Comparison of ENCODE assay signal across 9 cellular contexts in the genomic region with DNA sequence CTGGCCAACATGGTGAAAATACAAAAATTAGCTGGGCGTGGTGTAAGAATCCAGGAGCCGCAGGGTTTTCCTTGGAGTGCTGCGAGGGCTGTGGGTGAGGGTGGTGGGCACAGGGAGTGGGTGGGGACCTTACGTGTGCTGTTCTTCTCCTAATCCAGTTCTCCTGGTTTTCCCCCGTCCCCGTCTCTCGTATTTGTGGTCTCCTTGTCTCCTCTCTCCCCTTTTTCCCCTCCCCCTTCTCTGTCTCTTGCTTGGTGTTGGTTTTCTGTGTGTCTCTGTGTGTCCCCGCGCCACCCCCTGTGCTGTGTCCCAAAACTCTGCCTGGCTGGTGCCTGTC. TPM values are rescaled to one million over a fixed set of nuclear protein-coding genes. Genes with fewer than 3 reads are reported as not detected.
DNase-seq lines count a peak whose midpoint lies in the region; ATAC-seq and TF ChIP-seq lines count a peak whose summit lies in the region.
"Had no signal": no experiment of that assay in that cellular context is flagged by ENCODE, and none has a peak within 500 bp of the region (broad histone marks: within the 10 kb centered on the region; RNA-seq: fewer than 3 reads in every experiment).

No MANE protein-coding gene starts in this region.

- H3K27me3 Mint-ChIP-seq in central memory CD8-positive, alpha-beta T cell, result no peaks in the 10 kb centered on the region

- peaks cover 27% of the 10 kb centered on the region for H3K36me3 Mint-ChIP-seq in central memory CD8-positive, alpha-beta T cell (ENCODE audit: insufficient read depth)

- peak overlapping the region; percentile 73 for H3K27ac Mint-ChIP-seq in central memory CD8-positive, alpha-beta T cell (ENCODE audit: low read depth)

- no peak for TF ChIP-seq POLR2A in heart left ventricle (IDR thresholded peaks at IDR 0.05)
- TF ChIP-seq POLR2A in uterus (IDR thresholded peaks at IDR 0.05), result no peak
- TF ChIP-seq POLR2A in adrenal gland (IDR thresholded peaks at IDR 0.05), result no peak

- no peaks in the 10 kb centered on the region for H3K27me3 ChIP-seq in heart left ventricle
- H3K27me3 ChIP-seq in muscle layer of duodenum (ENCODE audit: low read depth, low read length), result no peaks in the 10 kb centered on the region
- H3K27me3 ChIP-seq in uterus, result no peaks in the 10 kb centered on the region
- H3K27me3 ChIP-seq in adrenal gland, result no peaks in the 10 kb centered on the region
- H3K27me3 ChIP-seq: MG63 had no signal

- peak overlapping the region; percentile 93 to 100 (median 98) for H3K27ac ChIP-seq in heart left ventricle
- peak overlapping the region; percentile 81 for H3K27ac ChIP-seq in muscle layer of duodenum (ENCODE audit: low read length)
- H3K27ac ChIP-seq in uterus, result peak overlapping the region; percentile 97 to 99
- peak overlapping the region in 2 of 5 donors; percentile 94 to 95 for H3K27ac ChIP-seq in adrenal gland

- peaks cover 28% of the 10 kb centered on the region for H3K4me1 Mint-ChIP-seq in central memory CD8-positive, alpha-beta T cell

- H3K9me3 ChIP-seq in heart left ventricle (no peaks in the 10 kb centered on the region), muscle layer of duodenum (ENCODE audit: control insufficient read depth in 1 of 2, low read length in 2 of 2) (no peaks in the 10 kb centered on the region), uterus (no peaks in the 10 kb centered on the region), adrenal gland (replicated peaks in 1 of 3) (no peaks in the 10 kb centered on the region)
- H3K9me3 ChIP-seq: MG63 had no signal

- H3K36me3 ChIP-seq in heart left ventricle (peaks cover 0 to 42% (median 38%) of the 10 kb centered on the region in 9 donors), muscle layer of duodenum (ENCODE audit: control insufficient read depth in 1 of 2, insufficient read depth in 2 of 2, low read length in 2 of 2) (peaks cover 23 to 37% of the 10 kb centered on the region in 2 donors), uterus (no peaks in the 10 kb centered on the region), adrenal gland (replicated peaks in 1 of 2) (peaks cover 0 to 19% of the 10 kb centered on the region in 2 donors)

- H3K4me1 ChIP-seq in heart left ventricle (peaks cover 0 to 48% (median 42%) of the 10 kb centered on the region in 12 donors), muscle layer of duodenum (ENCODE audit: control insufficient read depth in 1 of 2, insufficient read depth in 2 of 2, low read length in 2 of 2) (peaks cover 16 to 37% of the 10 kb centered on the region in 2 donors), uterus (peaks cover 0 to 10% of the 10 kb centered on the region in 2 donors), adrenal gland (replicated peaks in 1 of 2) (peaks cover 0 to 24% of the 10 kb centered on the region in 2 donors)

- DNase-seq in heart left ventricle (no peak), Right ventricle myocardium inferior (ENCODE audit: missing footprints) (no peak), uterus (no peak), NCI-H2081 treated with DMSO at 0.1 percent for 48 hours (lab: John Stamatoyannopoulos, UW) (no peak), adrenal gland (no peak), left colon (no peak)
- DNase-seq in central memory CD8-positive, alpha-beta T cell (ENCODE audit: low spot score in 2 of 2), result no peak
- DNase-seq: MG63 had no signal

- ATAC-seq in heart left ventricle (no peak), Right ventricle myocardium inferior (no peak), left colon (no peak)
- ATAC-seq in central memory CD8-positive, alpha-beta T cell (replicated peaks; ENCODE audit: extremely low read depth, poor library complexity, severe bottlenecking), result no peak

- H3K4me3 Mint-ChIP-seq in central memory CD8-positive, alpha-beta T cell, result peak overlapping the region; percentile 95

- peak overlapping the region; percentile 30 to 99 (median 85) for H3K4me3 ChIP-seq in heart left ventricle
- H3K4me3 ChIP-seq in muscle layer of duodenum (ENCODE audit: low read depth in 1 of 2, low read length in 2 of 2), result peak overlapping the region; percentile 80 to 96
- H3K4me3 ChIP-seq in uterus, result peak overlapping the region; percentile 79 to 92
- H3K4me3 ChIP-seq in adrenal gland, result peak overlapping the region in 1 of 4 donors; percentile 85

- no peaks in the 10 kb centered on the region for H3K9me3 Mint-ChIP-seq in central memory CD8-positive, alpha-beta T cell

- WGBS in heart left ventricle, 4 donors, result 42 to 52% (median 47%) methylated on average over 9 of the region's 9 CpGs
- WGBS in adrenal gland, 4 donors, result 78 to 90% (median 83%) methylated on average over 9 of the region's 9 CpGs

- intact Hi-C loops in heart left ventricle (cut with DNase I), result loop anchor here in 2 of 10 donors (2.0 to 10.0 kb wide), 3 partner anchors 35 to 68 kb away; partner anchors contain the start of genes EHD2 (in 2 of the 2) and NOP53 (in 1 of the 2)
- intact Hi-C loops in Right ventricle myocardium inferior (cut with DNase I), result loop anchor here (5.0 kb wide), 1 partner anchor 33 kb away; the partner anchor contains the start of gene NOP53
- intact Hi-C loops in uterus (cut with DNase I; ENCODE audit: low total_unique reads), result loop anchor here (10.0 kb wide), 1 partner anchor 65 kb away; the partner anchor contains the start of gene EHD2
- intact Hi-C loops in adrenal gland (cut with DNase I), result no loop called here
- intact Hi-C loops in left colon (cut with DNase I, micrococcal nuclease), result no loop called here

- TF ChIP-seq CTCF in heart left ventricle (IDR thresholded peaks at IDR 0.05) (no peak), uterus (IDR thresholded peaks at IDR 0.05) (no peak), adrenal gland (IDR thresholded peaks at IDR 0.05) (no peak)

RNA-seq across cellular contexts. Expression of gene SELENOW, which starts 1.7 kb away (rescaled TPM):
- total RNA-seq in heart left ventricle (1,000 to 10,000 TPM in 5 of 9 donors, 100 to 1,000 TPM in 4; 790 to 2,748 (median 1,081) TPM), Right ventricle myocardium inferior (1,425 TPM), uterus (1,000 to 10,000 TPM in 1 of 4 donors, 100 to 1,000 TPM in 3; 173 to 1,323 (median 512) TPM), adrenal gland (100 to 1,000 TPM; 102 to 479 (median 147) TPM), left colon (100 to 1,000 TPM; 274 to 323 TPM)
- polyA plus RNA-seq in heart left ventricle (1,000 to 10,000 TPM in 1 of 2 donors, 100 to 1,000 TPM in 1; 647 to 2,041 TPM), adrenal gland (100 to 1,000 TPM; 106 to 325 (median 260) TPM)

RNA-seq across cellular contexts. Expression of gene TPRX1, which starts 24.2 kb away (rescaled TPM):
- total RNA-seq in heart left ventricle (not detected), Right ventricle myocardium inferior (not detected), uterus (not detected), adrenal gland (not detected), left colon (not detected)
- polyA plus RNA-seq in heart left ventricle (not detected), adrenal gland (not detected)

RNA-seq across cellular contexts. Expression of gene NOP53, which starts 34.8 kb away (rescaled TPM):
- total RNA-seq in heart left ventricle (100 to 1,000 TPM; 132 to 206 (median 171) TPM), Right ventricle myocardium inferior (172 TPM), uterus (100 to 1,000 TPM; 116 to 555 (median 444) TPM), adrenal gland (100 to 1,000 TPM; 170 to 420 (median 325) TPM), left colon (100 to 1,000 TPM; 260 to 285 TPM)
- polyA plus RNA-seq in heart left ventricle (100 to 1,000 TPM; 242 to 259 TPM), adrenal gland (100 to 1,000 TPM; 119 to 375 (median 359) TPM)

RNA-seq across cellular contexts. Expression of gene CRX, which starts 41.6 kb away (rescaled TPM):
- total RNA-seq in heart left ventricle (not detected), Right ventricle myocardium inferior (not detected), uterus (not detected), adrenal gland (not detected), left colon (not detected)
- polyA plus RNA-seq in heart left ventricle (not detected), adrenal gland (under 1 TPM in 1 of 3 donors, not detected in 2; 0.32 TPM)

Comparison
In these comparisons a context has a peak if more than half of its experiments do, and no peak if none do; other contexts are left out.
1. intact Hi-C loops: an anchor here in Right ventricle myocardium inferior (5.0 kb wide) and uterus (10.0 kb wide); none called in adrenal gland and left colon.